23 cellular contexts compared by ENCODE assay signal in genomic region chr1:6220236-6220635, GRCh38. TPM values are rescaled to one million over a fixed set of nuclear protein-coding genes. Genes with fewer than 3 reads are reported as not detected.
DNase-seq lines count a peak whose midpoint lies in the region; ATAC-seq and TF ChIP-seq lines count a peak whose summit lies in the region.
"Had no signal": no experiment of that assay in that cellular context is flagged by ENCODE, and none has a peak within 500 bp of the region (broad histone marks: within the 10 kb centered on the region; RNA-seq: fewer than 3 reads in every experiment).

No MANE protein-coding gene starts in this region.

- H3K9me3 Mint-ChIP-seq in nephron progenitor cell, result peaks cover 5% of the 10 kb centered on the region
- H3K9me3 Mint-ChIP-seq: activated CD4-positive, alpha-beta memory T cell treated with anti-CD3 and anti-CD28 coated beads for 36 hours; stimulated activated naive CD8-positive, alpha-beta T cell treated with anti-CD3 and anti-CD28 coated beads, Interleukin-15, amount 100 ng/mL, for 72 hours had no signal

- TF ChIP-seq POLR2A in Peyer's patch (IDR thresholded peaks at IDR 0.05), result no peak

- peak; percentile 18 for DNase-seq in A172 (ENCODE audit: low spot score)
- DNase-seq in LNCaP clone FGC (ENCODE audit: low read depth), result peak; percentile 45
- DNase-seq in epithelial cell of prostate (ENCODE audit: low read depth, low spot score), result peak; percentile 84
- DNase-seq in nephron progenitor cell, result no peak
- no peak for DNase-seq in GM10248 (ENCODE audit: extremely low spot score)
- DNase-seq in NK-92 treated with Interleukin-12 subunit alpha and Interleukin-12 subunit beta, amount 100 ng/mL, for 24 hours (lab: John Stamatoyannopoulos, UW), result no peak
- no peak for DNase-seq in Peyer's patch
- DNase-seq: activated CD4-positive, alpha-beta memory T cell treated with anti-CD3 and anti-CD28 coated beads for 36 hours; activated T-cell treated with anti-CD3 and anti-CD28 coated beads, Interleukin-2, amount 50 U/mL, for 48 hours; CD8-positive, alpha-beta memory T cell; hippocampal formation; left ventricle myocardium superior; NCI-H1436 treated with DMSO at 0.1 percent for 48 hours; stimulated activated CD4-positive, alpha-beta T cell treated with anti-CD3 and anti-CD28 coated beads, Interleukin-15, amount 100 ng/mL, for 24 hours; stimulated activated naive CD8-positive, alpha-beta T cell treated with anti-CD3 and anti-CD28 coated beads, Interleukin-15, amount 100 ng/mL, for 72 hours had no signal

- peaks cover 0 to 25% (median 0%) of the 10 kb centered on the region in 3 donors for H3K36me3 ChIP-seq in Peyer's patch
- H3K36me3 ChIP-seq: breast epithelium had no signal

- peaks cover 9% of the 10 kb centered on the region for H3K4me1 Mint-ChIP-seq in nephron progenitor cell
- H3K4me1 Mint-ChIP-seq: CD8-positive, alpha-beta memory T cell; stimulated activated naive CD8-positive, alpha-beta T cell treated with anti-CD3 and anti-CD28 coated beads, Interleukin-15, amount 100 ng/mL, for 72 hours had no signal

- H3K27me3 Mint-ChIP-seq in nephron progenitor cell (ENCODE audit: low read depth, poor library complexity), result peaks cover 8% of the 10 kb centered on the region
- H3K27me3 Mint-ChIP-seq: activated CD4-positive, alpha-beta memory T cell treated with anti-CD3 and anti-CD28 coated beads for 36 hours had no signal

- peak overlapping the region; percentile 48 for H3K27ac Mint-ChIP-seq in nephron progenitor cell
- H3K27ac Mint-ChIP-seq: activated CD4-positive, alpha-beta memory T cell treated with anti-CD3 and anti-CD28 coated beads for 36 hours; activated naive CD8-positive, alpha-beta T cell; stimulated activated naive CD8-positive, alpha-beta T cell treated with anti-CD3 and anti-CD28 coated beads, Interleukin-15, amount 100 ng/mL, for 72 hours had no signal

- H3K27me3 ChIP-seq in Peyer's patch, result no peaks in the 10 kb centered on the region
- H3K27me3 ChIP-seq: breast epithelium had no signal

- no peak for ATAC-seq in HG03520 (IDR thresholded peaks at IDR 0.05; ENCODE audit: unreplicated experiment)
- ATAC-seq: GM12878; left ventricle myocardium superior; stimulated activated naive CD8-positive, alpha-beta T cell treated with anti-CD3 and anti-CD28 coated beads, Interleukin-15, amount 100 ng/mL, for 72 hours had no signal

- H3K36me3 Mint-ChIP-seq in nephron progenitor cell (ENCODE audit: low read depth), result peaks cover 39% of the 10 kb centered on the region

- CTCF ChIA-PET in GM10248 (lab: Yijun Ruan, JAX), result interaction anchor here (0.8 to 1.4 kb wide), 6 partner anchors 10 to 182 kb away, joined by 3 to 5 read pairs (median 3); partner anchors contain the start of gene RNF207

- no peak overlapping the region for H3K4me3 ChIP-seq in LNCaP clone FGC (ENCODE audit: low read depth, low read length)
- no peak overlapping the region for H3K4me3 ChIP-seq in Peyer's patch
- H3K4me3 ChIP-seq: breast epithelium, GM12878 had no signal

- H3K27ac ChIP-seq in epithelial cell of prostate (peak overlapping the region; percentile 60), Peyer's patch (no peak overlapping the region)

- no peaks in the 10 kb centered on the region for H3K4me1 ChIP-seq in Peyer's patch
- H3K4me1 ChIP-seq: breast epithelium had no signal

- no peak for TF ChIP-seq CTCF in LNCaP clone FGC (IDR thresholded peaks at IDR 0.05; ENCODE audit: control insufficient read depth, extremely low read depth, insufficient read depth)
- no peak for TF ChIP-seq CTCF in nephron progenitor cell (IDR thresholded peaks at IDR 0.05)
- no peak for TF ChIP-seq CTCF in GM10248 (IDR thresholded peaks at IDR 0.05; ENCODE audit: control extremely low read depth, extremely low read depth, low read depth, missing control alignments)
- no peak for TF ChIP-seq CTCF in Peyer's patch (IDR thresholded peaks at IDR 0.05)

- no peak overlapping the region for H3K4me3 Mint-ChIP-seq in nephron progenitor cell
- H3K4me3 Mint-ChIP-seq: activated CD4-positive, alpha-beta memory T cell treated with anti-CD3 and anti-CD28 coated beads for 36 hours; activated naive CD8-positive, alpha-beta T cell; CD8-positive, alpha-beta memory T cell; stimulated activated naive CD8-positive, alpha-beta T cell treated with anti-CD3 and anti-CD28 coated beads, Interleukin-15, amount 100 ng/mL, for 72 hours had no signal

- H3K9me3 ChIP-seq in Peyer's patch, result no peaks in the 10 kb centered on the region
- H3K9me3 ChIP-seq: breast epithelium had no signal

- POLR2A ChIA-PET in GM10248 (lab: Yijun Ruan, JAX), result no interaction called here

RNA-seq across cellular contexts. Expression of gene RNF207, which starts 14.3 kb away (rescaled TPM):
- total RNA-seq in A172 (2014; rRNA removed; shearing (Covaris generic)), result 4.0 and 6.3 TPM in 2 replicates
- total RNA-seq in Peyer's patch, result 100 to 1,000 TPM in 3 of 4 donors, 10 to 100 TPM in 1; 56.9 to 153 (median 118) TPM

RNA-seq across cellular contexts. Expression of gene ICMT, which starts 15.5 kb away (rescaled TPM):
- total RNA-seq in A172 (2014; rRNA removed; shearing (Covaris generic)), result 62.7 and 66.4 TPM in 2 replicates
- 100 to 1,000 TPM in 1 of 4 donors, 10 to 100 TPM in 3; 26.4 to 109 (median 63.8) TPM for total RNA-seq in Peyer's patch

RNA-seq across cellular contexts. Expression of gene RPL22, which starts 20.8 kb away (rescaled TPM):
- 88.4 and 112 TPM in 2 replicates for total RNA-seq in A172 (2014; rRNA removed; shearing (Covaris generic))
- 100 to 1,000 TPM in 2 of 4 donors, 10 to 100 TPM in 2; 78.1 to 170 (median 99.0) TPM for total RNA-seq in Peyer's patch

RNA-seq across cellular contexts. Expression of gene HES3, which starts 23.7 kb away (rescaled TPM):
- not detected in 2 replicates for total RNA-seq in A172 (2014; rRNA removed; shearing (Covaris generic))
- not detected for total RNA-seq in Peyer's patch
- total RNA-seq: activated CD4-positive, alpha-beta memory T cell treated with anti-CD3 and anti-CD28 coated beads for 36 hours; breast epithelium; CD8-positive, alpha-beta memory T cell; GM12878; left ventricle myocardium superior; LHCN-M2; myocyte; NCI-H460; pulmonary artery endothelial cell had no signal

RNA-seq across cellular contexts. Expression of gene CHD5, which starts 40.1 kb away (rescaled TPM):
- total RNA-seq in A172 (2014; rRNA removed; shearing (Covaris generic)), result 0.98 TPM in 2 replicates
- total RNA-seq in Peyer's patch, result under 1 TPM; under 0.01 to 0.66 (median 0.22) TPM
- total RNA-seq: myocyte had no signal

Comparison
In these comparisons a context has a peak if more than half of its experiments do, and no peak if none do; other contexts are left out.
1. DNase-seq: peak in A172 (single experiment), LNCaP clone FGC (single experiment) and epithelial cell of prostate (single experiment); none in nephron progenitor cell (single experiment), GM10248 (single experiment), NK-92 treated with Interleukin-12 subunit alpha and Interleukin-12 subunit beta, amount 100 ng/mL, for 24 hours (single experiment) and Peyer's patch (0 of 3).